In genomic region chr4:73221734-73222133, GRCh38 we compare ENCODE assay signal across 11 cellular contexts. TPM values are rescaled to one million over a fixed set of nuclear protein-coding genes. Genes with fewer than 3 reads are reported as not detected.
A peak's percentile ranks its signal among the peaks of the same experiment; 100 is the strongest.
DNase-seq lines count a peak whose midpoint lies in the region; ATAC-seq and TF ChIP-seq lines count a peak whose summit lies in the region.
"Had no signal": no experiment of that assay in that cellular context is flagged by ENCODE, and none has a peak within 500 bp of the region (broad histone marks: within the 10 kb centered on the region; RNA-seq: fewer than 3 reads in every experiment).

No MANE protein-coding gene starts in this region.

- H3K4me3 Mint-ChIP-seq in activated CD8-positive, alpha-beta memory T cell treated with anti-CD3 and anti-CD28 coated beads, Interleukin-2, amount 10 ng/mL, durations not matched to agents 7 days and 5 days = peak overlapping the region; percentile 26

- H3K4me1 ChIP-seq in esophagus squamous epithelium (peaks cover 9 to 45% (median 22%) of the 10 kb centered on the region in 3 donors), skeletal muscle tissue (ENCODE audit: control insufficient read depth in 3 of 3, insufficient read depth in 3 of 3, low read length in 3 of 3) (peaks cover 0 to 10% (median 8%) of the 10 kb centered on the region in 3 donors)

- peaks cover 10% of the 10 kb centered on the region for H3K36me3 Mint-ChIP-seq in activated CD8-positive, alpha-beta memory T cell treated with anti-CD3 and anti-CD28 coated beads, Interleukin-2, amount 10 ng/mL, durations not matched to agents 7 days and 5 days

- no peaks in the 10 kb centered on the region for H3K9me3 Mint-ChIP-seq in activated CD8-positive, alpha-beta memory T cell treated with anti-CD3 and anti-CD28 coated beads, Interleukin-2, amount 10 ng/mL, durations not matched to agents 7 days and 5 days (ENCODE audit: low read depth)

- H3K9me3 ChIP-seq in SK-N-MC (ENCODE audit: low read depth, low read length) (no peaks in the 10 kb centered on the region), esophagus squamous epithelium (no peaks in the 10 kb centered on the region), skeletal muscle tissue (ENCODE audit: control insufficient read depth in 3 of 3, low read length in 3 of 3) (no peaks in the 10 kb centered on the region)
- H3K9me3 ChIP-seq: testis had no signal

- WGBS in esophagus squamous epithelium, 2 donors = 83 to 91% methylated on average over 2 of the region's 2 CpGs

- H3K27ac ChIP-seq in SK-N-MC (peak overlapping the region; percentile 93), esophagus squamous epithelium (peak overlapping the region in 3 of 4 donors; percentile 85 to 93 (median 93)), skeletal muscle tissue (ENCODE audit: low read depth, low read length) (no peak overlapping the region)

- H3K27me3 Mint-ChIP-seq in activated CD8-positive, alpha-beta memory T cell treated with anti-CD3 and anti-CD28 coated beads, Interleukin-2, amount 10 ng/mL, durations not matched to agents 7 days and 5 days = no peaks in the 10 kb centered on the region

- CTCF ChIA-PET in activated CD8-positive, alpha-beta memory T cell treated with anti-CD3 and anti-CD28 coated beads, Interleukin-2, amount 10 ng/mL, durations not matched to agents 7 days and 5 days (lab: Charles Lee) = interaction anchor here (1.5 to 3.3 kb wide), 2 partner anchors 35 to 38 kb away, joined by 4 to 14 read pairs; no protein-coding TSS in a partner anchor

- H3K27ac Mint-ChIP-seq in activated CD8-positive, alpha-beta memory T cell treated with anti-CD3 and anti-CD28 coated beads, Interleukin-2, amount 10 ng/mL, durations not matched to agents 7 days and 5 days = no peak overlapping the region

- no peak for TF ChIP-seq POLR2A in esophagus squamous epithelium (IDR thresholded peaks at IDR 0.05)

- H3K4me3 ChIP-seq in SK-N-MC = peak overlapping the region; percentile 81
- peak overlapping the region in 3 of 4 donors; percentile 56 to 72 (median 59) for H3K4me3 ChIP-seq in esophagus squamous epithelium
- H3K4me3 ChIP-seq in skeletal muscle tissue (ENCODE audit: low read length in 3 of 3) = peak overlapping the region in 2 of 3 donors; percentile 2 to 45

- TF ChIP-seq CTCF in esophagus squamous epithelium (IDR thresholded peaks at IDR 0.05) = no peak

- H3K4me1 Mint-ChIP-seq in activated CD8-positive, alpha-beta memory T cell treated with anti-CD3 and anti-CD28 coated beads, Interleukin-2, amount 10 ng/mL, durations not matched to agents 7 days and 5 days = peaks cover 20% of the 10 kb centered on the region

- ATAC-seq in activated CD8-positive, alpha-beta memory T cell treated with anti-CD3 and anti-CD28 coated beads, Interleukin-2, amount 10 ng/mL, durations not matched to agents 7 days and 5 days = no peak
- no peak for ATAC-seq in GM21619 (IDR thresholded peaks at IDR 0.05; ENCODE audit: unreplicated experiment)

- intact Hi-C loops in esophagus squamous epithelium (cut with DNase I) = no loop called here

- H3K36me3 ChIP-seq in SK-N-MC (ENCODE audit: insufficient read depth, low read length) (peaks cover 35% of the 10 kb centered on the region), esophagus squamous epithelium (no peaks in the 10 kb centered on the region), skeletal muscle tissue (ENCODE audit: control insufficient read depth in 3 of 3, insufficient read depth in 3 of 3, low read length in 3 of 3) (no peaks in the 10 kb centered on the region)

- H3K27me3 ChIP-seq in esophagus squamous epithelium (no peaks in the 10 kb centered on the region), skeletal muscle tissue (ENCODE audit: control insufficient read depth in 3 of 3, insufficient read depth in 3 of 3, low read length in 3 of 3) (no peaks in the 10 kb centered on the region)
- H3K27me3 ChIP-seq: testis had no signal

- H3K9ac ChIP-seq in SK-N-MC (ENCODE audit: insufficient read length) = peak overlapping the region; percentile 90
- peak overlapping the region in 2 of 3 donors; percentile 26 to 36 for H3K9ac ChIP-seq in skeletal muscle tissue (ENCODE audit: low read depth in 1 of 3, low read length in 3 of 3)

- no peak for DNase-seq in activated CD8-positive, alpha-beta memory T cell treated with anti-CD3 and anti-CD28 coated beads, Interleukin-2, amount 10 ng/mL, durations not matched to agents 7 days and 5 days
- DNase-seq in activated CD8-positive, alpha-beta memory T cell treated with anti-CD3 and anti-CD28 coated beads, Interleukin-2, amount 50 U/mL, for 4 hours = no peak
- no peak for DNase-seq in SK-N-MC (ENCODE audit: low read depth, low spot score)
- DNase-seq in esophagus squamous epithelium (lab: John Stamatoyannopoulos, UW) = no peak
- DNase-seq in putamen (ENCODE audit: low spot score) = no peak
- no peak for DNase-seq in NK-92 (lab: John Stamatoyannopoulos, UW; ENCODE audit: unreplicated experiment)
- DNase-seq: activated CD4-positive, alpha-beta T cell treated with anti-CD3 and anti-CD28 coated beads, Interleukin-2, amount 50 U/mL, for 48 hours; NCI-H748 treated with DMSO at 0.1 percent for 48 hours; testis had no signal

RNA-seq across cellular contexts. Expression of gene ANKRD17, which starts 36.9 kb away (rescaled TPM):
- total RNA-seq in activated CD8-positive, alpha-beta memory T cell treated with anti-CD3 and anti-CD28 coated beads, Interleukin-2, amount 10 ng/mL, durations not matched to agents 7 days and 5 days = 10 to 100 TPM; 50.6 to 57.5 TPM
- total RNA-seq in esophagus squamous epithelium (10 to 100 TPM; 31.3 to 55.5 (median 47.5) TPM), skeletal muscle tissue (46.4 TPM)

Comparison
In these comparisons a context has a peak if more than half of its experiments do, and no peak if none do; other contexts are left out.
1. H3K4me3 ChIP-seq: peak in every context shown above with its lines; median percentile 81 in SK-N-MC; 59 in esophagus squamous epithelium; 24 in skeletal muscle tissue.